ENCODE assay signal across 17 cellular contexts in the genomic region with DNA sequence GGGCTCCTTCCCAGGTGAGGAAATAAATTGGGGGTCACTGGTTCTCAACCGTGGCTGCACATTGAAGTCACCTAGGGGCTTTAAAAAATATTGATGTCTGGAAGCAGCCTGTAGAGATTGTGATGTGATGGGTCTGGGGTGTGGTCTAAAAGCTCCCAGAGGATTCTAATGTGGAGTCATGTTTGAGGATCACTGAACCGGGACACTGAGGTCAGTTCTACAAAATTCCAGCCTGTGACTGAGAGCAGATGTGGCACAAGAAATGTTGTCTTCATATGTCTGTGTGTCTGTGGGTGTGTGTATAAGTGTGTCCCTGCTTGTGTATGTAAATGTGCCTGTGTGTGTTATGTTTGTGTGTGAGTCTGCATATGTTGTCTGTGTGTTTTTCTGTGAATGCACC.
DNase-seq lines count a peak whose midpoint lies in the region; ATAC-seq, FAIRE-seq and TF ChIP-seq lines count a peak whose summit lies in the region.
"Had no signal": no experiment of that assay in that cellular context is flagged by ENCODE, and none has a peak within 500 bp of the region (broad histone marks: within the 10 kb centered on the region; RNA-seq: fewer than 3 reads in every experiment).

No MANE protein-coding gene starts in this region.

- no peaks in the 10 kb centered on the region for H3K36me3 Mint-ChIP-seq in stimulated activated memory B cell treated with anti-CD40 and anti-IgM and Interleukin-4, amounts not matched to agents 10 μg/mL and 1 μg/mL and 100 μg/mL, for 72 hours
- no peaks in the 10 kb centered on the region for H3K36me3 Mint-ChIP-seq in activated naive CD4-positive, alpha-beta T cell treated with anti-CD3 and anti-CD28 coated beads for 36 hours (ENCODE audit: low read depth)

- TF ChIP-seq CTCF in left ventricle myocardium inferior (IDR thresholded peaks at IDR 0.05; ENCODE audit: borderline replicate concordance) (no peak), kidney epithelial cell (IDR thresholded peaks at IDR 0.05; ENCODE audit: insufficient read depth, low read length, poor library complexity, severe bottlenecking) (no peak)

- CTCF ChIA-PET in activated naive CD4-positive, alpha-beta T cell treated with anti-CD3 and anti-CD28 coated beads for 36 hours (lab: Charles Lee), result no interaction called here

- peaks cover 86% of the 10 kb centered on the region for H3K4me1 Mint-ChIP-seq in stimulated activated memory B cell treated with anti-CD40 and anti-IgM and Interleukin-4, amounts not matched to agents 10 μg/mL and 1 μg/mL and 100 μg/mL, for 72 hours
- peaks cover 7% of the 10 kb centered on the region for H3K4me1 Mint-ChIP-seq in activated naive CD4-positive, alpha-beta T cell treated with anti-CD3 and anti-CD28 coated beads for 36 hours (ENCODE audit: low read depth)

- DNase-seq in cardiac septum (ENCODE audit: low spot score), result peak; percentile 26
- no peak for DNase-seq in left ventricle myocardium inferior
- DNase-seq in RCC 7860 (ENCODE audit: low spot score), result peak; percentile 27
- DNase-seq in kidney epithelial cell (ENCODE audit: low read depth), result peak; percentile 9
- DNase-seq in activated gamma-delta T cell treated with Interleukin-2 at 50 U/mL for 16 hours, result no peak
- DNase-seq in NCI-H146 (lab: John Stamatoyannopoulos, UW), result no peak
- no peak for DNase-seq in activated naive CD4-positive, alpha-beta T cell treated with anti-CD3 and anti-CD28 coated beads for 36 hours
- DNase-seq: KG1, NCI-H1092, NCI-H187 treated with DMSO at 0.1 percent for 48 hours, NCI-H2171, NCI-H446 treated with DMSO at 0.1 percent for 48 hours, SIG-M5 had no signal

- H3K27me3 Mint-ChIP-seq in stimulated activated memory B cell treated with anti-CD40 and anti-IgM and Interleukin-4, amounts not matched to agents 10 μg/mL and 1 μg/mL and 100 μg/mL, for 72 hours, result no peaks in the 10 kb centered on the region
- peaks cover 2% of the 10 kb centered on the region for H3K27me3 Mint-ChIP-seq in activated naive CD4-positive, alpha-beta T cell treated with anti-CD3 and anti-CD28 coated beads for 36 hours (ENCODE audit: low read depth)

- H3K27me3 ChIP-seq in left ventricle myocardium inferior (ENCODE audit: low read depth) (peaks cover 90% of the 10 kb centered on the region), kidney epithelial cell (ENCODE audit: control insufficient read depth, insufficient read depth, low read length) (peaks cover 20% of the 10 kb centered on the region)

- H3K36me3 ChIP-seq in left ventricle myocardium inferior (no peaks in the 10 kb centered on the region), kidney epithelial cell (ENCODE audit: control insufficient read depth, insufficient read depth, low read length) (no peaks in the 10 kb centered on the region)
- H3K36me3 ChIP-seq: BLaER1 treated with 17β-estradiol and CSF1 and Interleukin-3, amounts not matched to agents 10 nM and 100 nM had no signal

- no peak for ATAC-seq in stimulated activated memory B cell treated with anti-CD40 and anti-IgM and Interleukin-4, amounts not matched to agents 10 μg/mL and 1 μg/mL and 100 μg/mL, for 72 hours
- ATAC-seq: GM23338 had no signal

- H3K9me3 Mint-ChIP-seq in stimulated activated memory B cell treated with anti-CD40 and anti-IgM and Interleukin-4, amounts not matched to agents 10 μg/mL and 1 μg/mL and 100 μg/mL, for 72 hours, result peaks cover 2% of the 10 kb centered on the region
- peaks cover 11% of the 10 kb centered on the region for H3K9me3 Mint-ChIP-seq in activated naive CD4-positive, alpha-beta T cell treated with anti-CD3 and anti-CD28 coated beads for 36 hours

- intact Hi-C loops in cardiac septum (cut with DNase I) (no loop called here), left ventricle myocardium inferior (cut with micrococcal nuclease) (no loop called here)
- intact Hi-C loops in activated naive CD4-positive, alpha-beta T cell treated with anti-CD3 and anti-CD28 coated beads for 36 hours (cut with micrococcal nuclease), result no loop called here

- H3K4me3 Mint-ChIP-seq in stimulated activated memory B cell treated with anti-CD40 and anti-IgM and Interleukin-4, amounts not matched to agents 10 μg/mL and 1 μg/mL and 100 μg/mL, for 72 hours, result peak overlapping the region; percentile 16
- H3K4me3 Mint-ChIP-seq in activated naive CD4-positive, alpha-beta T cell treated with anti-CD3 and anti-CD28 coated beads for 36 hours, result no peak overlapping the region
- H3K4me3 Mint-ChIP-seq: GM23338 had no signal

- H3K9me3 ChIP-seq in left ventricle myocardium inferior (replicated peaks), result peaks cover 12% of the 10 kb centered on the region

- no peak overlapping the region for H3K27ac ChIP-seq in left ventricle myocardium inferior (replicated peaks)
- H3K27ac ChIP-seq: 22Rv1; BLaER1 treated with 17β-estradiol and CSF1 and Interleukin-3, amounts not matched to agents 10 nM and 100 nM had no signal

- FAIRE-seq in RCC 7860 (lab: Jason Lieb, UNC), result no peak

- peak overlapping the region; percentile 85 for H3K27ac Mint-ChIP-seq in stimulated activated memory B cell treated with anti-CD40 and anti-IgM and Interleukin-4, amounts not matched to agents 10 μg/mL and 1 μg/mL and 100 μg/mL, for 72 hours
- no peak overlapping the region for H3K27ac Mint-ChIP-seq in activated naive CD4-positive, alpha-beta T cell treated with anti-CD3 and anti-CD28 coated beads for 36 hours
- H3K27ac Mint-ChIP-seq: GM23338 had no signal

- H3K4me1 ChIP-seq in left ventricle myocardium inferior, result no peaks in the 10 kb centered on the region

- H3K4me3 ChIP-seq in left ventricle myocardium inferior, result no peak overlapping the region
- H3K4me3 ChIP-seq in kidney epithelial cell (ENCODE audit: low read depth, low read length), result no peak overlapping the region
- H3K4me3 ChIP-seq: BLaER1 treated with 17β-estradiol and CSF1 and Interleukin-3, amounts not matched to agents 10 nM and 100 nM; GM23338 had no signal

Comparison
In these comparisons a context has a peak if more than half of its experiments do, and no peak if none do; other contexts are left out.
1. DNase-seq: peak in cardiac septum (single experiment), RCC 7860 (single experiment) and kidney epithelial cell (single experiment); none in left ventricle myocardium inferior (single experiment), activated gamma-delta T cell treated with Interleukin-2 at 50 U/mL for 16 hours (single experiment), NCI-H146 (single experiment) and activated naive CD4-positive, alpha-beta T cell treated with anti-CD3 and anti-CD28 coated beads for 36 hours (single experiment).